Comparison of ENCODE assay signal across 1 cellular context in genomic region chr22:21652010-21652546, GRCh38.
TF ChIP-seq lines count a peak whose summit lies in the region.

No MANE protein-coding gene starts in this region.

TF ChIP-seq in HepG2, 621 proteins besides CTCF, POLR2A, EP300 and RAD21 (continued from another document and continues in another):
- TF ChIP-seq, protein P1, sequence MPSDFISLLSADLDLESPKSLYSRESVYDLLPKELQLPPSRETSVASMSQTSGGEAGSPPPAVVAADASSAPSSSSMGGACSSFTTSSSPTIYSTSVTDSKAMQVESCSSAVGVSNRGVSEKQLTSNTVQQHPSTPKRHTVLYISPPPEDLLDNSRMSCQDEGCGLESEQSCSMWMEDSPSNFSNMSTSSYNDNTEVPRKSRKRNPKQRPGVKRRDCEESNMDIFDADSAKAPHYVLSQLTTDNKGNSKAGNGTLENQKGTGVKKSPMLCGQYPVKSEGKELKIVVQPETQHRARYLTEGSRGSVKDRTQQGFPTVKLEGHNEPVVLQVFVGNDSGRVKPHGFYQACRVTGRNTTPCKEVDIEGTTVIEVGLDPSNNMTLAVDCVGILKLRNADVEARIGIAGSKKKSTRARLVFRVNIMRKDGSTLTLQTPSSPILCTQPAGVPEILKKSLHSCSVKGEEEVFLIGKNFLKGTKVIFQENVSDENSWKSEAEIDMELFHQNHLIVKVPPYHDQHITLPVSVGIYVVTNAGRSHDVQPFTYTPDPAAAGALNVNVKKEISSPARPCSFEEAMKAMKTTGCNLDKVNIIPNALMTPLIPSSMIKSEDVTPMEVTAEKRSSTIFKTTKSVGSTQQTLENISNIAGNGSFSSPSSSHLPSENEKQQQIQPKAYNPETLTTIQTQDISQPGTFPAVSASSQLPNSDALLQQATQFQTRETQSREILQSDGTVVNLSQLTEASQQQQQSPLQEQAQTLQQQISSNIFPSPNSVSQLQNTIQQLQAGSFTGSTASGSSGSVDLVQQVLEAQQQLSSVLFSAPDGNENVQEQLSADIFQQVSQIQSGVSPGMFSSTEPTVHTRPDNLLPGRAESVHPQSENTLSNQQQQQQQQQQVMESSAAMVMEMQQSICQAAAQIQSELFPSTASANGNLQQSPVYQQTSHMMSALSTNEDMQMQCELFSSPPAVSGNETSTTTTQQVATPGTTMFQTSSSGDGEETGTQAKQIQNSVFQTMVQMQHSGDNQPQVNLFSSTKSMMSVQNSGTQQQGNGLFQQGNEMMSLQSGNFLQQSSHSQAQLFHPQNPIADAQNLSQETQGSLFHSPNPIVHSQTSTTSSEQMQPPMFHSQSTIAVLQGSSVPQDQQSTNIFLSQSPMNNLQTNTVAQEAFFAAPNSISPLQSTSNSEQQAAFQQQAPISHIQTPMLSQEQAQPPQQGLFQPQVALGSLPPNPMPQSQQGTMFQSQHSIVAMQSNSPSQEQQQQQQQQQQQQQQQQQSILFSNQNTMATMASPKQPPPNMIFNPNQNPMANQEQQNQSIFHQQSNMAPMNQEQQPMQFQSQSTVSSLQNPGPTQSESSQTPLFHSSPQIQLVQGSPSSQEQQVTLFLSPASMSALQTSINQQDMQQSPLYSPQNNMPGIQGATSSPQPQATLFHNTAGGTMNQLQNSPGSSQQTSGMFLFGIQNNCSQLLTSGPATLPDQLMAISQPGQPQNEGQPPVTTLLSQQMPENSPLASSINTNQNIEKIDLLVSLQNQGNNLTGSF (CRISPR knock-in tag; IDR thresholded peaks at IDR 0.05), result 0 out of 2 replicates have a peak, but pooled peaks have one; percentile 25
- no peak for TF ChIP-seq DRAP1 (CRISPR knock-in tag; IDR thresholded peaks at IDR 0.05)
- TF ChIP-seq ZNF816 (CRISPR knock-in tag; IDR thresholded peaks at IDR 0.05; ENCODE audit: borderline replicate concordance), result peak; percentile 80; the same call in 1 of the 2 replicates
- TF ChIP-seq MAX (IDR thresholded peaks at IDR 0.05), result peak; percentile 92
- TF ChIP-seq ZNF569 (CRISPR knock-in tag; IDR thresholded peaks at IDR 0.05; ENCODE audit: borderline replicate concordance), result no peak
- TF ChIP-seq, protein P2, sequence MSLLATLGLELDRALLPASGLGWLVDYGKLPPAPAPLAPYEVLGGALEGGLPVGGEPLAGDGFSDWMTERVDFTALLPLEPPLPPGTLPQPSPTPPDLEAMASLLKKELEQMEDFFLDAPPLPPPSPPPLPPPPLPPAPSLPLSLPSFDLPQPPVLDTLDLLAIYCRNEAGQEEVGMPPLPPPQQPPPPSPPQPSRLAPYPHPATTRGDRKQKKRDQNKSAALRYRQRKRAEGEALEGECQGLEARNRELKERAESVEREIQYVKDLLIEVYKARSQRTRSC (CRISPR knock-in tag; IDR thresholded peaks at IDR 0.05; ENCODE audit: low read depth), result no peak
- TF ChIP-seq MXI1 (IDR thresholded peaks at IDR 0.05; ENCODE audit: borderline replicate concordance, low read depth, low read length), result peak; percentile 69; the same call in 1 of the 3 replicates
- TF ChIP-seq KDM4B (CRISPR knock-in tag; IDR thresholded peaks at IDR 0.05), result no peak
- TF ChIP-seq ZBTB26 (CRISPR knock-in tag; IDR thresholded peaks at IDR 0.05; ENCODE audit: borderline replicate concordance), result no peak
- TF ChIP-seq REST (IDR thresholded peaks at IDR 0.05; ENCODE audit: borderline replicate concordance in 1 of 2, low read depth in 1 of 2, low read length in 2 of 2), result no peak
- TF ChIP-seq, protein P3, sequence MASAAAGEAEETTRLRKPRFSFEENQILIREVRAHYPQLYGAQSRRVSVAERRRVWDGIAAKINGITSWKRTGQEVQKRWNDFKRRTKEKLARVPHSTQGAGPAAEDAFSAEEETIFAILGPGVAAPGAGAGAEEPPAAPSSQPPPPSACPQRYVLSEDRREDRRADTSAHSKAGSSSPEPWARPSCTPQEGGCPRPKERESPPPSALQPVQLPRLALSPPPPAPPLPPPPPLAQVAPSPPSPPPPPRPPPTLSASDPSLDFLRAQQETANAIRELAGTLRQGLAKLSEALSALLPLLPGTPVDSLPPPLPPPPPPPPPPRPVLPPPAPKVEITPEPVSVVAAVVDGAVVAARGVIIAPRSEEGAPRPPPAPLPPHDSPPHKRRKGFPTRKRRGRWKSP (CRISPR knock-in tag; IDR thresholded peaks at IDR 0.05), result 0 out of 2 replicates have a peak, but pooled peaks have one; percentile 83
- no peak for TF ChIP-seq ATRX (CRISPR knock-in tag; IDR thresholded peaks at IDR 0.05; ENCODE audit: borderline replicate concordance)
- TF ChIP-seq KMT2A (CRISPR knock-in tag; IDR thresholded peaks at IDR 0.05), result peak; percentile 62; the same call in 1 of the 2 replicates
- TF ChIP-seq KDM5A (IDR thresholded peaks at IDR 0.05; ENCODE audit: borderline replicate concordance, low read length), result peak; percentile 24; the same call in 1 of the 2 replicates
- TF ChIP-seq ZMYM2 (CRISPR knock-in tag; IDR thresholded peaks at IDR 0.05), result no peak
- peak; percentile 16 for TF ChIP-seq ZNF781 (CRISPR knock-in tag; IDR thresholded peaks at IDR 0.05; ENCODE audit: borderline replicate concordance, not compliant biosample characterization)
- TF ChIP-seq SP2 (CRISPR knock-in tag; IDR thresholded peaks at IDR 0.05), result peak; percentile 76
- TF ChIP-seq, protein P4, sequence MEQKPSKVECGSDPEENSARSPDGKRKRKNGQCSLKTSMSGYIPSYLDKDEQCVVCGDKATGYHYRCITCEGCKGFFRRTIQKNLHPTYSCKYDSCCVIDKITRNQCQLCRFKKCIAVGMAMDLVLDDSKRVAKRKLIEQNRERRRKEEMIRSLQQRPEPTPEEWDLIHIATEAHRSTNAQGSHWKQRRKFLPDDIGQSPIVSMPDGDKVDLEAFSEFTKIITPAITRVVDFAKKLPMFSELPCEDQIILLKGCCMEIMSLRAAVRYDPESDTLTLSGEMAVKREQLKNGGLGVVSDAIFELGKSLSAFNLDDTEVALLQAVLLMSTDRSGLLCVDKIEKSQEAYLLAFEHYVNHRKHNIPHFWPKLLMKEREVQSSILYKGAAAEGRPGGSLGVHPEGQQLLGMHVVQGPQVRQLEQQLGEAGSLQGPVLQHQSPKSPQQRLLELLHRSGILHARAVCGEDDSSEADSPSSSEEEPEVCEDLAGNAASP (CRISPR knock-in tag; IDR thresholded peaks at IDR 0.05; ENCODE audit: borderline replicate concordance), result no peak
- peak; percentile 80; the same call in 1 of the 2 replicates for TF ChIP-seq KDM2A (CRISPR knock-in tag; IDR thresholded peaks at IDR 0.05; ENCODE audit: borderline replicate concordance, low read depth)
- 0 out of 2 replicates have a peak, but pooled peaks have one; percentile 27 for TF ChIP-seq FOXK1 (CRISPR knock-in tag; IDR thresholded peaks at IDR 0.05; ENCODE audit: borderline replicate concordance, low read depth)
- no peak for TF ChIP-seq ZHX2 (IDR thresholded peaks at IDR 0.05; ENCODE audit: low read depth)
- no peak for TF ChIP-seq ZHX2 (CRISPR knock-in tag; IDR thresholded peaks at IDR 0.05; ENCODE audit: borderline replicate concordance)
- TF ChIP-seq, protein P5, sequence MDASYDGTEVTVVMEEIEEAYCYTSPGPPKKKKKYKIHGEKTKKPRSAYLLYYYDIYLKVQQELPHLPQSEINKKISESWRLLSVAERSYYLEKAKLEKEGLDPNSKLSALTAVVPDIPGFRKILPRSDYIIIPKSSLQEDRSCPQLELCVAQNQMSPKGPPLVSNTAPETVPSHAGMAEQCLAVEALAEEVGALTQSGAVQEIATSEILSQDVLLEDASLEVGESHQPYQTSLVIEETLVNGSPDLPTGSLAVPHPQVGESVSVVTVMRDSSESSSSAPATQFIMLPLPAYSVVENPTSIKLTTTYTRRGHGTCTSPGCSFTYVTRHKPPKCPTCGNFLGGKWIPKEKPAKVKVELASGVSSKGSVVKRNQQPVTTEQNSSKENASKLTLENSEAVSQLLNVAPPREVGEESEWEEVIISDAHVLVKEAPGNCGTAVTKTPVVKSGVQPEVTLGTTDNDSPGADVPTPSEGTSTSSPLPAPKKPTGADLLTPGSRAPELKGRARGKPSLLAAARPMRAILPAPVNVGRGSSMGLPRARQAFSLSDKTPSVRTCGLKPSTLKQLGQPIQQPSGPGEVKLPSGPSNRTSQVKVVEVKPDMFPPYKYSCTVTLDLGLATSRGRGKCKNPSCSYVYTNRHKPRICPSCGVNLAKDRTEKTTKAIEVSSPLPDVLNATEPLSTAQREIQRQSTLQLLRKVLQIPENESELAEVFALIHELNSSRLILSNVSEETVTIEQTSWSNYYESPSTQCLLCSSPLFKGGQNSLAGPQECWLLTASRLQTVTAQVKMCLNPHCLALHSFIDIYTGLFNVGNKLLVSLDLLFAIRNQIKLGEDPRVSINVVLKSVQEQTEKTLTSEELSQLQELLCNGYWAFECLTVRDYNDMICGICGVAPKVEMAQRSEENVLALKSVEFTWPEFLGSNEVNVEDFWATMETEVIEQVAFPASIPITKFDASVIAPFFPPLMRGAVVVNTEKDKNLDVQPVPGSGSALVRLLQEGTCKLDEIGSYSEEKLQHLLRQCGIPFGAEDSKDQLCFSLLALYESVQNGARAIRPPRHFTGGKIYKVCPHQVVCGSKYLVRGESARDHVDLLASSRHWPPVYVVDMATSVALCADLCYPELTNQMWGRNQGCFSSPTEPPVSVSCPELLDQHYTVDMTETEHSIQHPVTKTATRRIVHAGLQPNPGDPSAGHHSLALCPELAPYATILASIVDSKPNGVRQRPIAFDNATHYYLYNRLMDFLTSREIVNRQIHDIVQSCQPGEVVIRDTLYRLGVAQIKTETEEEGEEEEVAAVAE (CRISPR knock-in tag; IDR thresholded peaks at IDR 0.05; ENCODE audit: borderline replicate concordance), result peak; percentile 86; the same call in 1 of the 2 replicates
